ENCODE assay signal across 19 cellular contexts in the genomic region with DNA sequence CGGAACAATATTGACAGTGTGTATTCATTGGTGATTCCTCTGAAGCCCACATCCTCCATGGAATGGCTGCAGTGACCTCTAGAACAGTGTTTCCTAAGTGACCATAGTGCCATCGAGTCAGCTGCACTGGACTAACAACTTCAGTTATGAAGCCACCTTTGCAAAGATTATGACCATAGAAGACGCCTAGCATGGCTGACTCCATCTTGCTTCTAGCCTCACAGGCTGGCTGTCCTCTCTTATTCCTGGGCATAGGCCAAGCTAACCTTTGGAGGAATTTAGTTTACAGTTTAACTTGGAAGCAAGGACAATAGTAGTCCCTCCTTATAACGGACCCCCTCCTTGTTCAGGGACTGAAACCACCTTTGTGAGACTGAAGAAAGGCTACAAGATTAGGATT. TPM values are rescaled to one million over a fixed set of nuclear protein-coding genes. Genes with fewer than 3 reads are reported as not detected.
A peak's percentile ranks its signal among the peaks of the same experiment; 100 is the strongest.
DNase-seq lines count a peak whose midpoint lies in the region; ATAC-seq and TF ChIP-seq lines count a peak whose summit lies in the region.
"Had no signal": no experiment of that assay in that cellular context is flagged by ENCODE, and none has a peak within 500 bp of the region (broad histone marks: within the 10 kb centered on the region; RNA-seq: fewer than 3 reads in every experiment).

No MANE protein-coding gene starts in this region.

- H3K4ac ChIP-seq in trophoblast cell (ENCODE audit: low read depth, low read length): no peak overlapping the region

- H2AFZ ChIP-seq in ACC112 (ENCODE audit: low read length, unreplicated experiment): peak overlapping the region; percentile 41
- peak overlapping the region; percentile 56; the same call in 1 of the 2 replicates for H2AFZ ChIP-seq in PC-9
- no peak overlapping the region for H2AFZ ChIP-seq in hepatocyte
- no peak overlapping the region for H2AFZ ChIP-seq in trophoblast cell (ENCODE audit: insufficient read depth, low read length, poor library complexity)

- H3K4me3 ChIP-seq in ACC112 (ENCODE audit: low read depth, low read length) (no peak overlapping the region), PC-9 (no peak overlapping the region), hepatocyte (no peak overlapping the region), trophoblast cell (ENCODE audit: low read depth, low read length) (no peak overlapping the region)
- H3K4me3 ChIP-seq: BLaER1, body of pancreas, lung, vagina had no signal

- H3K36me3 ChIP-seq in ACC112 (ENCODE audit: insufficient read depth, low read length) (no peaks in the 10 kb centered on the region), PC-9 (ENCODE audit: low read depth) (no peaks in the 10 kb centered on the region), hepatocyte (replicated peaks; ENCODE audit: insufficient read depth, low read depth) (no peaks in the 10 kb centered on the region), trophoblast cell (ENCODE audit: control insufficient read depth in 1 of 2, insufficient read depth in 2 of 2, low read length in 2 of 2) (no peaks in the 10 kb centered on the region)
- H3K36me3 ChIP-seq: BLaER1, vagina had no signal

- no TSS peak for BruUV-seq in PC-9 (replicated peaks; lab: Mats Ljungman, UMichigan)

- H2BK12ac ChIP-seq in trophoblast cell (ENCODE audit: low read length): no peak overlapping the region

- no peak overlapping the region for H3K4me3 Mint-ChIP-seq in WTC11
- H3K4me3 Mint-ChIP-seq: activated CD8-positive, alpha-beta memory T cell treated with anti-CD3 and anti-CD28 coated beads, Interleukin-2, amount 10 ng/mL, durations not matched to agents 7 days and 5 days; activated naive CD8-positive, alpha-beta T cell; HFFc6; naive thymus-derived CD8-positive, alpha-beta T cell had no signal

- H3K4me1 Mint-ChIP-seq in WTC11: no peaks in the 10 kb centered on the region
- H3K4me1 Mint-ChIP-seq: activated CD8-positive, alpha-beta memory T cell treated with anti-CD3 and anti-CD28 coated beads, Interleukin-2, amount 10 ng/mL, durations not matched to agents 7 days and 5 days had no signal

- no peaks in the 10 kb centered on the region; the same call in 1 of the 2 replicates for H3K9me3 ChIP-seq in PC-9 (ENCODE audit: insufficient read depth, low read depth)
- no peaks in the 10 kb centered on the region for H3K9me3 ChIP-seq in hepatocyte (ENCODE audit: low read depth)
- H3K9me3 ChIP-seq in trophoblast cell (ENCODE audit: insufficient read depth, low read depth, low read length): peaks cover 6% of the 10 kb centered on the region
- H3K9me3 ChIP-seq: vagina had no signal

- 89% methylated on average over 4 of the region's 4 CpGs for WGBS in hepatocyte (ENCODE audit: low lambda C conversion rate, missing lambda C conversion rate)
- no CpG with 5 or more reads among the region's 4 CpGs for WGBS in trophoblast cell (ENCODE audit: extremely low coverage, insufficient coverage, insufficient read length)

- no peak overlapping the region for H4K12ac ChIP-seq in trophoblast cell (ENCODE audit: low read depth, low read length)

- H3K27me3 ChIP-seq in ACC112 (ENCODE audit: insufficient read depth, low read length) (peaks cover 16% of the 10 kb centered on the region; the same call in 1 of the 2 replicates), PC-9 (ENCODE audit: insufficient read depth, low read depth) (no peaks in the 10 kb centered on the region), hepatocyte (no peaks in the 10 kb centered on the region), trophoblast cell (ENCODE audit: insufficient read depth, low read length) (no peaks in the 10 kb centered on the region)
- H3K27me3 ChIP-seq: BLaER1, body of pancreas, vagina had no signal

- H4K8ac ChIP-seq in trophoblast cell (ENCODE audit: low read depth, low read length): no peak overlapping the region

- peak overlapping the region; percentile 18 for H3K9ac ChIP-seq in trophoblast cell (ENCODE audit: low read length)
- H3K9ac ChIP-seq: BLaER1 had no signal

- intact Hi-C loops in PC-9 (cut with micrococcal nuclease; ENCODE audit: unreplicated experiment): loop anchor here (2.0 kb wide), 1 partner anchor 14 kb away; no protein-coding TSS in a partner anchor

- H3F3A ChIP-seq in PC-9 (ENCODE audit: insufficient read depth, low read depth): 0 out of 2 replicates have a peak, but pooled peaks cover 5% of the 10 kb centered on the region

- H2BK120ac ChIP-seq in trophoblast cell (ENCODE audit: insufficient read depth, low read length, poor library complexity): no peak overlapping the region

- ATAC-seq in GM18870 (IDR thresholded peaks at IDR 0.05; ENCODE audit: unreplicated experiment): no peak
- ATAC-seq in WTC11: no peak
- ATAC-seq: activated CD8-positive, alpha-beta memory T cell treated with anti-CD3 and anti-CD28 coated beads, Interleukin-2, amount 10 ng/mL, durations not matched to agents 7 days and 5 days; naive thymus-derived CD8-positive, alpha-beta T cell had no signal

- H3K14ac ChIP-seq in trophoblast cell (ENCODE audit: low read length): no peak overlapping the region

- TF ChIP-seq CTCF in PC-9 (conservative IDR thresholded peaks at IDR 0.05) (no peak), hepatocyte (IDR thresholded peaks at IDR 0.05; ENCODE audit: poor library complexity) (no peak), WTC11 (IDR thresholded peaks at IDR 0.05) (no peak)

- peak overlapping the region; percentile 33 for H3K23ac ChIP-seq in trophoblast cell (ENCODE audit: low read length)

- H3K27me3 Mint-ChIP-seq in WTC11 (ENCODE audit: low read depth): peaks cover 3% of the 10 kb centered on the region

- CTCF ChIA-PET in PC-9 (lab: Charles Lee) (no interaction called here), WTC11 (lab: Charles Lee) (no interaction called here)

- H3K9me2 ChIP-seq in PC-9 (ENCODE audit: insufficient read depth) (peaks cover 6% of the 10 kb centered on the region; the same call in 1 of the 2 replicates), hepatocyte (replicated peaks; ENCODE audit: insufficient read depth) (no peaks in the 10 kb centered on the region)

- peaks cover 11% of the 10 kb centered on the region for H3K36me3 Mint-ChIP-seq in WTC11
- H3K36me3 Mint-ChIP-seq: activated CD8-positive, alpha-beta memory T cell treated with anti-CD3 and anti-CD28 coated beads, Interleukin-2, amount 10 ng/mL, durations not matched to agents 7 days and 5 days had no signal

- H3K79me1 ChIP-seq in trophoblast cell (ENCODE audit: low read length): no peaks in the 10 kb centered on the region

- H2AK5ac ChIP-seq in trophoblast cell (ENCODE audit: low read length): no peak overlapping the region

- no peaks in the 10 kb centered on the region for H3K79me2 ChIP-seq in ACC112 (ENCODE audit: control insufficient read depth, insufficient read depth, low read length, unreplicated experiment)
- H3K79me2 ChIP-seq in PC-9 (ENCODE audit: low read depth): no peaks in the 10 kb centered on the region
- H3K79me2 ChIP-seq in hepatocyte: no peaks in the 10 kb centered on the region
- H3K79me2 ChIP-seq in trophoblast cell (ENCODE audit: control insufficient read depth, insufficient read depth, low read length, poor library complexity): no peaks in the 10 kb centered on the region

- H3K4me1 ChIP-seq in ACC112 (ENCODE audit: control insufficient read depth, insufficient read depth, low read length, unreplicated experiment): peaks cover 12% of the 10 kb centered on the region
- peaks cover 19% of the 10 kb centered on the region for H3K4me1 ChIP-seq in PC-9 (replicated peaks; ENCODE audit: insufficient read depth)
- no peaks in the 10 kb centered on the region for H3K4me1 ChIP-seq in hepatocyte (ENCODE audit: insufficient read depth)
- H3K4me1 ChIP-seq in trophoblast cell (ENCODE audit: control insufficient read depth in 1 of 2, insufficient read depth in 2 of 2, low read length in 2 of 2): no peaks in the 10 kb centered on the region
- H3K4me1 ChIP-seq: BLaER1, body of pancreas, vagina had no signal

- DNase-seq in PC-9 (no peak), hepatocyte (ENCODE audit: low spot score) (no peak), trophoblast cell (no peak), occipital lobe (lab: John Stamatoyannopoulos, UW) (no peak), WTC11 (ENCODE audit: low spot score) (no peak)
- no peak for DNase-seq in activated CD8-positive, alpha-beta memory T cell treated with anti-CD3 and anti-CD28 coated beads for 24 hours
- DNase-seq: activated CD8-positive, alpha-beta memory T cell treated with anti-CD3 and anti-CD28 coated beads, Interleukin-2, amount 10 ng/mL, durations not matched to agents 7 days and 5 days; NCI-H1436; NCI-H526 treated with DMSO at 0.1 percent for 48 hours; SW 1271 had no signal

- H3K27ac Mint-ChIP-seq in WTC11: no peak overlapping the region
- H3K27ac Mint-ChIP-seq: activated CD8-positive, alpha-beta memory T cell treated with anti-CD3 and anti-CD28 coated beads, Interleukin-2, amount 10 ng/mL, durations not matched to agents 7 days and 5 days; activated naive CD8-positive, alpha-beta T cell; naive thymus-derived CD8-positive, alpha-beta T cell had no signal

- peaks cover 43% of the 10 kb centered on the region for H3K9me3 Mint-ChIP-seq in WTC11

- no peak overlapping the region for H4K91ac ChIP-seq in trophoblast cell (ENCODE audit: low read depth, low read length)

- no peak overlapping the region for H2BK5ac ChIP-seq in trophoblast cell (ENCODE audit: low read depth, low read length, poor library complexity)

- H4K20me1 ChIP-seq in PC-9 (ENCODE audit: insufficient read depth) (no peaks in the 10 kb centered on the region), hepatocyte (ENCODE audit: insufficient read depth, poor library complexity, severe bottlenecking) (no peaks in the 10 kb centered on the region)
- H4K20me1 ChIP-seq: BLaER1 had no signal

- H3K4me2 ChIP-seq in PC-9 (peak overlapping the region; percentile 55), hepatocyte (no peak overlapping the region), trophoblast cell (ENCODE audit: low read length) (no peak overlapping the region)
- H3K4me2 ChIP-seq: BLaER1 had no signal

- POLR2A ChIA-PET in PC-9 (lab: Charles Lee; ENCODE audit: unreplicated experiment) (no interaction called here), WTC11 (lab: Charles Lee) (no interaction called here)

- H3K27ac ChIP-seq in ACC112 (ENCODE audit: low read depth, low read length) (no peak overlapping the region), PC-9 (peak overlapping the region; percentile 64), hepatocyte (peak overlapping the region; percentile 85), trophoblast cell (ENCODE audit: low read depth, low read length) (no peak overlapping the region)
- H3K27ac ChIP-seq: BLaER1, vagina had no signal

- no peak overlapping the region for H3K18ac ChIP-seq in trophoblast cell (ENCODE audit: low read length)

TF ChIP-seq in WTC11, 78 proteins besides CTCF, POLR2A, EP300 and RAD21 (continues in another document):
- TF ChIP-seq JAZF1 (CRISPR knock-in tag; IDR thresholded peaks at IDR 0.05): no peak
- TF ChIP-seq PRRX2 (CRISPR knock-in tag; IDR thresholded peaks at IDR 0.05): no peak

RNA-seq across cellular contexts. Expression of a gene that starts 37.3 kb away (rescaled TPM):
- total RNA-seq in PC-9 (2021) (14.1 and 18.8 TPM in 2 replicates), hepatocyte (15.0 and 18.8 TPM in 2 replicates), occipital lobe (26.8 TPM), WTC11 (2021) (13.1 to 14.5 TPM (median 14.3 TPM) in 3 replicates)
- polyA plus RNA-seq in hepatocyte: 7.2 and 12.6 TPM in 2 replicates
- polyA plus RNA-seq in trophoblast cell (2013): 15.1 and 16.2 TPM in 2 replicates

Comparison
In these comparisons a context has a peak if more than half of its experiments do, and no peak if none do; other contexts are left out.
1. H2AFZ ChIP-seq: peak in ACC112 (single experiment) and PC-9 (single experiment); none in hepatocyte (single experiment) and trophoblast cell (single experiment).
2. H3K27ac ChIP-seq: peak in PC-9 (single experiment) and hepatocyte (single experiment); none in ACC112 (single experiment) and trophoblast cell (single experiment).